ENCODE assay signal across 31 cellular contexts in genomic region chr16:12794486-12795399, GRCh38. TPM values are rescaled to one million over a fixed set of nuclear protein-coding genes. Genes with fewer than 3 reads are reported as not detected.
DNase-seq lines count a peak whose midpoint lies in the region; ATAC-seq, FAIRE-seq and TF ChIP-seq lines count a peak whose summit lies in the region.
"Had no signal": no experiment of that assay in that cellular context is flagged by ENCODE, and none has a peak within 500 bp of the region (broad histone marks: within the 10 kb centered on the region; RNA-seq: fewer than 3 reads in every experiment).

No MANE protein-coding gene starts in this region.

- H3K36me3 Mint-ChIP-seq in activated T-helper 17 cell treated with anti-CD3 and anti-CD28 coated beads, Interleukin-2, amount 50 U/mL, for 72 hours (ENCODE audit: low read depth), result no peaks in the 10 kb centered on the region
- peaks cover 8% of the 10 kb centered on the region for H3K36me3 Mint-ChIP-seq in MCF 10A (ENCODE audit: insufficient read depth, unreplicated experiment)

- no peaks in the 10 kb centered on the region for H3K9me3 ChIP-seq in HepG2 (ENCODE audit: low read length)
- H3K9me3 ChIP-seq: ascending aorta, suprapubic skin had no signal

- no peak overlapping the region for H2AFZ ChIP-seq in HepG2 (ENCODE audit: low read length)

- CTCF ChIA-PET in HepG2 (lab: Yijun Ruan, JAX; ENCODE audit: low intra/inter-chr PET ratio, low total read pairs) (no interaction called here), MCF 10A (lab: Yijun Ruan, JAX) (interaction anchor here (0.7 kb wide), 1 partner anchor 742 kb away, joined by 3 read pairs; no protein-coding TSS in a partner anchor)

- H3K27ac ChIP-seq in HepG2 (ENCODE audit: extremely low read length, insufficient read depth, low read length), result no peak overlapping the region
- H3K27ac ChIP-seq: ascending aorta, SK-N-MC, suprapubic skin had no signal

- no peaks in the 10 kb centered on the region for H3K4me1 Mint-ChIP-seq in activated T-helper 17 cell treated with anti-CD3 and anti-CD28 coated beads, Interleukin-2, amount 50 U/mL, for 72 hours
- H3K4me1 Mint-ChIP-seq in MCF 10A (ENCODE audit: insufficient read depth, unreplicated experiment), result no peaks in the 10 kb centered on the region
- H3K4me1 Mint-ChIP-seq: B cell had no signal

- H4K20me1 ChIP-seq in HepG2 (ENCODE audit: insufficient read depth, low read length), result peaks cover 12% of the 10 kb centered on the region; the same call in 1 of the 2 replicates

- no peak overlapping the region for H3K4me3 Mint-ChIP-seq in activated T-helper 17 cell treated with anti-CD3 and anti-CD28 coated beads, Interleukin-2, amount 50 U/mL, for 72 hours
- no peak overlapping the region for H3K4me3 Mint-ChIP-seq in MCF 10A (ENCODE audit: unreplicated experiment)
- H3K4me3 Mint-ChIP-seq: B cell; naive thymus-derived CD4-positive, alpha-beta T cell; stimulated activated naive B cell treated with anti-CD40 and anti-IgM and Interleukin-4, amounts not matched to agents 10 μg/mL and 1 μg/mL and 100 μg/mL, for 72 hours; T-helper 1 cell treated with Interleukin-12 subunit alpha and Interleukin-12 subunit beta and Interleukin-4 antibody, amounts not matched to agents 30 μg/mL and 1 μg/mL, for 36 hours had no signal

- POLR2A ChIA-PET in HepG2 (lab: Yijun Ruan, JAX) (interaction anchor here (1.2 kb wide), 1 partner anchor 8 kb away, joined by 3 read pairs; no protein-coding TSS in a partner anchor), MCF 10A (lab: Yijun Ruan, JAX) (no interaction called here)

- TF ChIP-seq RAD21 in HepG2 (CRISPR knock-in tag; IDR thresholded peaks at IDR 0.05), result no peak

- H3K36me3 ChIP-seq in HepG2 (replicated peaks in 1 of 2; ENCODE audit: control insufficient read depth in 1 of 2, insufficient read depth in 2 of 2, low read length in 2 of 2), result peaks cover 9 to 28% of the 10 kb centered on the region in 2 experiments
- H3K36me3 ChIP-seq: ascending aorta, suprapubic skin had no signal

- DNase-seq in AG20443 (ENCODE audit: low spot score), result peak; percentile 24
- DNase-seq in NCI-H2171 (lab: John Stamatoyannopoulos, UW), result peak; percentile 48
- DNase-seq in fibroblast of pulmonary artery (ENCODE audit: low read depth), result peak; percentile 40
- no peak for DNase-seq in HepG2 (ENCODE audit: low spot score)
- no peak for DNase-seq in NCI-H82 (lab: John Stamatoyannopoulos, UW)
- DNase-seq in MCF 10A (ENCODE audit: unreplicated experiment), result no peak
- DNase-seq: activated CD4-positive, alpha-beta T cell treated with anti-CD3 and anti-CD28 coated beads for 48 hours; central memory CD4-positive, alpha-beta T cell; dermis blood vessel endothelial cell; DMS79 treated with DMSO at 0.1 percent for 48 hours; head of caudate nucleus; KBM-7; left colon; naive thymus-derived CD4-positive, alpha-beta T cell; NCI-H146; NCI-H524; occipital lobe; stimulated activated CD4-positive, alpha-beta T cell treated with anti-CD3 and anti-CD28 coated beads, Interleukin-4, amount 100 ng/mL, for 1 hour; stimulated activated naive B cell treated with anti-CD40 and anti-IgM and Interleukin-4, amounts not matched to agents 10 μg/mL and 1 μg/mL and 100 μg/mL, for 72 hours had no signal

- no peak for TF ChIP-seq CTCF in fibroblast of pulmonary artery (IDR thresholded peaks at IDR 0.05; ENCODE audit: low read length, missing control alignments)
- TF ChIP-seq CTCF in HepG2 (CRISPR knock-in tag; IDR thresholded peaks at IDR 0.05), result no peak
- TF ChIP-seq CTCF in MCF 10A (IDR thresholded peaks at IDR 0.05; ENCODE audit: unreplicated experiment), result no peak

- TF ChIP-seq POLR2A in HepG2 (IDR thresholded peaks at IDR 0.05; ENCODE audit: insufficient read depth in 1 of 2, low read depth in 2 of 2, low read length in 2 of 2), result no peak

- H3K4me3 ChIP-seq in fibroblast of pulmonary artery (replicated peaks; ENCODE audit: low read depth, low read length) (no peak overlapping the region), HepG2 (replicated peaks in 1 of 3; ENCODE audit: insufficient read depth in 1 of 3, low read depth in 2 of 3, low read length in 3 of 3) (no peak overlapping the region)
- H3K4me3 ChIP-seq: ascending aorta, SK-N-MC, suprapubic skin had no signal

- in situ Hi-C loops in HepG2 (cut with HindIII; ENCODE audit: extremely low pct_ligation_motif_present, low pct_unique_long_range_greater_than_20kb), result no loop called here

- peak; percentile 31; the same call in 2 of the 3 replicates for ATAC-seq in HepG2
- no peak for ATAC-seq in activated T-helper 17 cell treated with anti-CD3 and anti-CD28 coated beads, Interleukin-2, amount 50 U/mL, for 72 hours (replicated peaks)
- no peak for ATAC-seq in HG03565 (IDR thresholded peaks at IDR 0.05; ENCODE audit: unreplicated experiment)
- ATAC-seq: activated naive CD4-positive, alpha-beta T cell treated with anti-CD3 and anti-CD28 coated beads, Interleukin-2, amount 50 U/mL, for 72 hours; HCT116; left colon; naive thymus-derived CD4-positive, alpha-beta T cell had no signal

- FAIRE-seq in HepG2 (lab: Jason Lieb, UNC), result no peak
- FAIRE-seq: A204.1, endothelial cell of umbilical vein, RCC 7860 had no signal

- H3K27ac Mint-ChIP-seq in activated T-helper 17 cell treated with anti-CD3 and anti-CD28 coated beads, Interleukin-2, amount 50 U/mL, for 72 hours, result no peak overlapping the region
- no peak overlapping the region for H3K27ac Mint-ChIP-seq in MCF 10A (ENCODE audit: low read depth, unreplicated experiment)
- H3K27ac Mint-ChIP-seq: activated naive CD4-positive, alpha-beta T cell treated with anti-CD3 and anti-CD28 coated beads, Interleukin-2, amount 50 U/mL, for 72 hours; B cell; naive thymus-derived CD4-positive, alpha-beta T cell; stimulated activated naive B cell treated with anti-CD40 and anti-IgM and Interleukin-4, amounts not matched to agents 10 μg/mL and 1 μg/mL and 100 μg/mL, for 72 hours; T-helper 1 cell treated with Interleukin-12 subunit alpha and Interleukin-12 subunit beta and Interleukin-4 antibody, amounts not matched to agents 30 μg/mL and 1 μg/mL, for 36 hours had no signal

- TF ChIP-seq EP300 in HepG2 (IDR thresholded peaks at IDR 0.05; ENCODE audit: low read depth in 2 of 2, low read length in 2 of 2), result no peak; a peak in 1 of 4 replicates
- no peak for TF ChIP-seq EP300 in HepG2 (CRISPR knock-in tag; IDR thresholded peaks at IDR 0.05; ENCODE audit: borderline replicate concordance)

- no peak overlapping the region for H3K9ac ChIP-seq in HepG2 (ENCODE audit: insufficient read depth, low read depth, low read length)

- 87% methylated on average over 12 of the region's 12 CpGs for WGBS in HepG2 (ENCODE audit: low lambda C conversion rate)

- intact Hi-C loops in HepG2 (cut with micrococcal nuclease; ENCODE audit: unreplicated experiment), result no loop called here
- intact Hi-C loops in MCF 10A (cut with micrococcal nuclease), result no loop called here

- peaks cover 93% of the 10 kb centered on the region for H3K79me2 ChIP-seq in HepG2 (ENCODE audit: insufficient read depth, low read length)

- H3K4me1 ChIP-seq in HepG2 (ENCODE audit: insufficient read depth, low read length), result peaks cover 48% of the 10 kb centered on the region
- H3K4me1 ChIP-seq: ascending aorta, suprapubic skin had no signal

- H3K9me3 Mint-ChIP-seq in activated T-helper 17 cell treated with anti-CD3 and anti-CD28 coated beads, Interleukin-2, amount 50 U/mL, for 72 hours, result peaks cover 7% of the 10 kb centered on the region
- H3K9me3 Mint-ChIP-seq in MCF 10A (ENCODE audit: unreplicated experiment), result peaks cover 10% of the 10 kb centered on the region

- BruUV-seq in HepG2 (replicated peaks; lab: Mats Ljungman, UMichigan), result no TSS peak
- no TSS peak for BruUV-seq in MCF 10A (replicated peaks; lab: Mats Ljungman, UMichigan)

- H3K27me3 ChIP-seq in HepG2 (ENCODE audit: control insufficient read depth in 1 of 2, insufficient read depth in 2 of 2, low read length in 2 of 2), result no peaks in the 10 kb centered on the region
- H3K27me3 ChIP-seq: ascending aorta, suprapubic skin had no signal

- no peak overlapping the region for H3K4me2 ChIP-seq in HepG2 (ENCODE audit: low read depth, low read length)

- H3K27me3 Mint-ChIP-seq in activated T-helper 17 cell treated with anti-CD3 and anti-CD28 coated beads, Interleukin-2, amount 50 U/mL, for 72 hours, result no peaks in the 10 kb centered on the region
- no peaks in the 10 kb centered on the region for H3K27me3 Mint-ChIP-seq in MCF 10A (ENCODE audit: insufficient read depth, unreplicated experiment)
- H3K27me3 Mint-ChIP-seq: B cell; naive thymus-derived CD4-positive, alpha-beta T cell; stimulated activated naive B cell treated with anti-CD40 and anti-IgM and Interleukin-4, amounts not matched to agents 10 μg/mL and 1 μg/mL and 100 μg/mL, for 72 hours had no signal

TF ChIP-seq in HepG2, 621 proteins besides CTCF, POLR2A, EP300 and RAD21 (continues in another document):
- TF ChIP-seq ETV5 (CRISPR knock-in tag; IDR thresholded peaks at IDR 0.05; ENCODE audit: borderline replicate concordance) (no peak), HOXD1 (CRISPR knock-in tag; IDR thresholded peaks at IDR 0.05) (no peak)

RNA-seq across cellular contexts. Expression of gene CPPED1, which starts 8.9 kb away (rescaled TPM):
- total RNA-seq in HepG2 (2016; rRNA removed; fragmentation: Illumina TruSeq; extraction: Trizol) (66.6 and 118 TPM in 2 replicates), MCF 10A (2022) (13.8 and 16.6 TPM in 2 replicates)
- total RNA-seq in HepG2 (2016; cell fraction: cytosol; rRNA removed; fragmentation: Illumina TruSeq; extraction: Trizol; ENCODE audit: low read depth), result 21.2 and 21.9 TPM in 2 replicates
- 68.3 and 113 TPM in 2 replicates for total RNA-seq in HepG2 (2016; cell fraction: insoluble cytoplasmic fraction; rRNA removed; fragmentation: Illumina TruSeq; extraction: Trizol)
- total RNA-seq in HepG2 (2016; cell fraction: membrane; rRNA removed; fragmentation: Illumina TruSeq; extraction: Trizol), result 62.9 and 66.9 TPM in 2 replicates
- total RNA-seq in HepG2 (2016; cell fraction: nucleus; rRNA removed; fragmentation: Illumina TruSeq; extraction: Trizol), result 58.7 and 62.6 TPM in 2 replicates
- 62.5 and 71.3 TPM in 2 replicates for polyA plus RNA-seq in HepG2 (2011; rRNA removed)
- polyA plus RNA-seq in HepG2 (2011; cell fraction: cytosol; rRNA removed), result 47.6 and 65.5 TPM in 2 replicates
- 21.8 and 24.9 TPM in 2 replicates for polyA plus RNA-seq in HepG2 (2011; cell fraction: nucleus; rRNA removed)
- 65.8 and 79.3 TPM in 2 replicates for polyA plus RNA-seq in HepG2 (2012)
- polyA plus RNA-seq in HepG2 (2016; cell fraction: cytosol; fragmentation: Illumina TruSeq; extraction: Trizol; ENCODE audit: low read depth), result 40.3 and 43.5 TPM in 2 replicates
- 204 and 209 TPM in 2 replicates for polyA plus RNA-seq in HepG2 (2016; cell fraction: insoluble cytoplasmic fraction; fragmentation: Illumina TruSeq; extraction: Trizol; ENCODE audit: low read depth)
- polyA plus RNA-seq in HepG2 (2016; cell fraction: membrane; fragmentation: Illumina TruSeq; extraction: Trizol; ENCODE audit: low read depth), result 63.7 and 78.2 TPM in 2 replicates
- 75.7 and 79.0 TPM in 2 replicates for polyA plus RNA-seq in HepG2 (2016; cell fraction: nucleus; fragmentation: Illumina TruSeq; extraction: Trizol; ENCODE audit: insufficient read depth, low read depth)
- 6.0 and 117 TPM in 2 replicates for polyA minus RNA-seq in HepG2 (2011; rRNA and poly(A)+ RNA removed; ENCODE audit: low replicate concordance)
- 57.0 and 63.8 TPM in 2 replicates for polyA minus RNA-seq in HepG2 (2011; cell fraction: cytosol; rRNA and poly(A)+ RNA removed)
- 65.0 and 68.2 TPM in 2 replicates for polyA minus RNA-seq in HepG2 (2011; cell fraction: nucleus; rRNA and poly(A)+ RNA removed)
- total RNA-seq in activated T-helper 17 cell treated with anti-CD3 and anti-CD28 coated beads, Interleukin-2, amount 50 U/mL, for 72 hours, result 10 to 100 TPM; 27.5 to 44.5 TPM

Comparison
In these comparisons a context has a peak if more than half of its experiments do, and no peak if none do; other contexts are left out.
1. DNase-seq: peak in AG20443 (single experiment), NCI-H2171 (single experiment) and fibroblast of pulmonary artery (single experiment); none in HepG2 (single experiment), NCI-H82 (single experiment) and MCF 10A (single experiment).